22 cellular contexts compared by ENCODE assay signal in the genomic region with DNA sequence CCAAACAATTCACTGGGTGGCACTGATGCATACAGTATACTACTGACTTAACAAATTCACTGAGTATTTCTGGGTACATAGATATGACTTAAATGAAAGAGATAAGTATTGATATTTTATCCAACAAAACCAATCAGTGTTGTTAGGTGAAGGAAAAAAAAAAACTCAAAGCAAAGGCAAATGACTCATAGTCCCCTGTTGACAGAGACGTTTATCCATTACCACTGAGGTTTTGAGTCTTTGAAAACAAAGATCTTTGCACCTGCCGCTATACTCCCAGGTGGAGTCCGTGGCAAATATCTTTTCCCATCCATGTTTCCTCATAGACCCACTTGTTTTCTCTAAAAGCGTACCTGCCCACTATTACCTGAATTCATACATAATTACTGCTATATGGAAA. TPM values are rescaled to one million over a fixed set of nuclear protein-coding genes. Genes with fewer than 3 reads are reported as not detected.
A peak's percentile ranks its signal among the peaks of the same experiment; 100 is the strongest.
DNase-seq lines count a peak whose midpoint lies in the region; ATAC-seq, FAIRE-seq and TF ChIP-seq lines count a peak whose summit lies in the region.
"Had no signal": no experiment of that assay in that cellular context is flagged by ENCODE, and none has a peak within 500 bp of the region (broad histone marks: within the 10 kb centered on the region; RNA-seq: fewer than 3 reads in every experiment).

No MANE protein-coding gene starts in this region.

- no peaks in the 10 kb centered on the region for H3K9me3 ChIP-seq in OCI-LY1 (ENCODE audit: low read length)
- H3K9me3 ChIP-seq: esophagus muscularis mucosa, SK-N-SH had no signal

- H3K79me2 ChIP-seq in OCI-LY1 (ENCODE audit: insufficient read depth, low read length), result no peaks in the 10 kb centered on the region

- H3K27me3 ChIP-seq in OCI-LY1 (ENCODE audit: insufficient read depth, low read length) (no peaks in the 10 kb centered on the region), bronchial epithelial cell (ENCODE audit: control insufficient read depth, insufficient read depth, low read length) (no peaks in the 10 kb centered on the region), foreskin keratinocyte (peaks cover 8% of the 10 kb centered on the region)
- H3K27me3 ChIP-seq: esophagus muscularis mucosa had no signal

- no peak overlapping the region for H3K9ac ChIP-seq in OCI-LY1 (ENCODE audit: low read length)
- H3K9ac ChIP-seq: SK-N-SH had no signal

- peak overlapping the region; percentile 19; the same call in 1 of the 2 replicates for H2AFZ ChIP-seq in OCI-LY1 (ENCODE audit: low read length)

- no peak overlapping the region for H3K4me2 ChIP-seq in OCI-LY1 (ENCODE audit: low read length)
- H3K4me2 ChIP-seq: SK-N-SH had no signal

- no peak for DNase-seq in activated CD4-positive, CD25-positive, alpha-beta regulatory T cell treated with anti-CD3 and anti-CD28 coated beads, Interleukin-2, amount 50 U/mL, for 72 hours
- DNase-seq in COLO668 (lab: John Stamatoyannopoulos, UW; ENCODE audit: unreplicated experiment) (peak; percentile 41), bronchial epithelial cell (ENCODE audit: low read depth) (peak; percentile 25), foreskin keratinocyte (no peak)
- no peak for DNase-seq in stimulated activated naive CD4-positive, alpha-beta T cell treated with Interleukin-2 at 50 U/mL for 16 hours (lab: John Stamatoyannopoulos, UW)
- DNase-seq: DMS79 treated with DMSO at 0.1 percent for 48 hours; IMR-90; mammary epithelial cell; NCI-H2171; NK-92 treated with Interleukin-12 subunit alpha and Interleukin-12 subunit beta, amount 100 ng/mL, for 24 hours; right cardiac atrium; RPMI8226; SK-N-SH had no signal

- TF ChIP-seq CTCF in OCI-LY1 (IDR thresholded peaks at IDR 0.05; ENCODE audit: low read length) (no peak), bronchial epithelial cell (IDR thresholded peaks at IDR 0.05; ENCODE audit: insufficient read depth, low read length, severe bottlenecking) (no peak), foreskin keratinocyte (conservative IDR thresholded peaks at IDR 0.05) (no peak)

- H3K36me3 ChIP-seq in OCI-LY1 (ENCODE audit: insufficient read depth, low read length) (no peaks in the 10 kb centered on the region), bronchial epithelial cell (ENCODE audit: control insufficient read depth, insufficient read depth, low read length) (no peaks in the 10 kb centered on the region)
- H3K36me3 ChIP-seq: esophagus muscularis mucosa had no signal

- H3K4me3 ChIP-seq in OCI-LY1 (ENCODE audit: low read depth, low read length, poor library complexity, severe bottlenecking), result no peak overlapping the region
- H3K4me3 ChIP-seq in bronchial epithelial cell (ENCODE audit: low read depth, low read length), result no peak overlapping the region
- H3K4me3 ChIP-seq: esophagus muscularis mucosa had no signal

- peak; percentile 30 to 39 for ATAC-seq in activated CD4-positive, CD25-positive, alpha-beta regulatory T cell treated with anti-CD3 and anti-CD28 coated beads, Interleukin-2, amount 50 U/mL, for 24 hours
- no peak for ATAC-seq in GM21360 (IDR thresholded peaks at IDR 0.05; ENCODE audit: unreplicated experiment)
- ATAC-seq in foreskin keratinocyte, result no peak
- ATAC-seq: right cardiac atrium had no signal

- no peaks in the 10 kb centered on the region for H3F3A ChIP-seq in OCI-LY1 (ENCODE audit: insufficient read depth, low read length)

- H3K9me2 ChIP-seq in OCI-LY1 (ENCODE audit: low read depth, low read length), result no peaks in the 10 kb centered on the region
- H3K9me2 ChIP-seq: SK-N-SH had no signal

- H4K20me1 ChIP-seq in OCI-LY1 (ENCODE audit: insufficient read depth, low read length), result no peaks in the 10 kb centered on the region

- H3K4me1 ChIP-seq in OCI-LY1 (ENCODE audit: insufficient read depth, low read length, severe bottlenecking) (peaks cover 33% of the 10 kb centered on the region), foreskin keratinocyte (no peaks in the 10 kb centered on the region)
- H3K4me1 ChIP-seq: esophagus muscularis mucosa had no signal

- no peak for FAIRE-seq in bronchial epithelial cell (lab: Jason Lieb, UNC)

- peak overlapping the region; percentile 78 for H3K27ac ChIP-seq in OCI-LY1 (ENCODE audit: low read depth, low read length, poor library complexity, severe bottlenecking)
- H3K27ac ChIP-seq in foreskin keratinocyte, result no peak overlapping the region
- H3K27ac ChIP-seq: esophagus muscularis mucosa had no signal

RNA-seq across cellular contexts. Expression of gene DYNLT5, which starts 18.4 kb away (rescaled TPM):
- not detected in 2 replicates for total RNA-seq in bronchial epithelial cell
- total RNA-seq in foreskin keratinocyte, result not detected in 2 replicates
- not detected in 2 replicates for polyA plus RNA-seq in foreskin keratinocyte
- total RNA-seq: kidney epithelial cell, mammary epithelial cell, myocyte had no signal
- polyA plus RNA-seq: mammary epithelial cell, SK-N-SH had no signal

RNA-seq across cellular contexts. Expression of gene INSL5, which starts 30.4 kb away (rescaled TPM):
- not detected in 2 replicates for total RNA-seq in bronchial epithelial cell
- total RNA-seq in foreskin keratinocyte, result not detected in 2 replicates
- not detected in 2 replicates for polyA plus RNA-seq in foreskin keratinocyte
- total RNA-seq: cardiac septum, esophagus muscularis mucosa, IMR-90, kidney epithelial cell, mammary epithelial cell, myocyte, osteoblast, right cardiac atrium had no signal
- polyA plus RNA-seq: AG04450, IMR-90, mammary epithelial cell, right cardiac atrium, SK-N-SH had no signal

Comparison
In these comparisons a context has a peak if more than half of its experiments do, and no peak if none do; other contexts are left out.
1. ATAC-seq: peak in activated CD4-positive, CD25-positive, alpha-beta regulatory T cell treated with anti-CD3 and anti-CD28 coated beads, Interleukin-2, amount 50 U/mL, for 24 hours (2 of 2); none in GM21360 (single experiment) and foreskin keratinocyte (single experiment).
2. DNase-seq: peak in COLO668 (single experiment) and bronchial epithelial cell (single experiment); none in activated CD4-positive, CD25-positive, alpha-beta regulatory T cell treated with anti-CD3 and anti-CD28 coated beads, Interleukin-2, amount 50 U/mL, for 72 hours (single experiment), stimulated activated naive CD4-positive, alpha-beta T cell treated with Interleukin-2 at 50 U/mL for 16 hours (single experiment) and foreskin keratinocyte (0 of 2).